ENCODE assay signal across 1 cellular context in genomic region chr17:82153745-82154375, GRCh38.
TF ChIP-seq lines count a peak whose summit lies in the region.

No MANE protein-coding gene starts in this region.

TF ChIP-seq in SK-N-SH, 30 proteins besides CTCF, POLR2A, EP300 and RAD21 (continued from another document):
- TF ChIP-seq REST (IDR thresholded peaks at IDR 0.05; ENCODE audit: low read depth, low read length) (no peak), USF1 (IDR thresholded peaks at IDR 0.05; ENCODE audit: borderline replicate concordance, low read depth) (no peak), TAF1 (IDR thresholded peaks at IDR 0.05; ENCODE audit: borderline replicate concordance, low read depth, low read length) (no peak), IRF3 (IDR thresholded peaks at IDR 0.05; ENCODE audit: low read depth, low read length) (no peak), JUND (IDR thresholded peaks at IDR 0.05) (no peak), TEAD4 (IDR thresholded peaks at IDR 0.05; ENCODE audit: borderline replicate concordance, insufficient read depth) (no peak), FOSL2 (IDR thresholded peaks at IDR 0.05; ENCODE audit: borderline replicate concordance, low read depth) (no peak), PBX3 (IDR thresholded peaks at IDR 0.05) (no peak)
